1 cellular context compared by ENCODE assay signal in the genomic region with DNA sequence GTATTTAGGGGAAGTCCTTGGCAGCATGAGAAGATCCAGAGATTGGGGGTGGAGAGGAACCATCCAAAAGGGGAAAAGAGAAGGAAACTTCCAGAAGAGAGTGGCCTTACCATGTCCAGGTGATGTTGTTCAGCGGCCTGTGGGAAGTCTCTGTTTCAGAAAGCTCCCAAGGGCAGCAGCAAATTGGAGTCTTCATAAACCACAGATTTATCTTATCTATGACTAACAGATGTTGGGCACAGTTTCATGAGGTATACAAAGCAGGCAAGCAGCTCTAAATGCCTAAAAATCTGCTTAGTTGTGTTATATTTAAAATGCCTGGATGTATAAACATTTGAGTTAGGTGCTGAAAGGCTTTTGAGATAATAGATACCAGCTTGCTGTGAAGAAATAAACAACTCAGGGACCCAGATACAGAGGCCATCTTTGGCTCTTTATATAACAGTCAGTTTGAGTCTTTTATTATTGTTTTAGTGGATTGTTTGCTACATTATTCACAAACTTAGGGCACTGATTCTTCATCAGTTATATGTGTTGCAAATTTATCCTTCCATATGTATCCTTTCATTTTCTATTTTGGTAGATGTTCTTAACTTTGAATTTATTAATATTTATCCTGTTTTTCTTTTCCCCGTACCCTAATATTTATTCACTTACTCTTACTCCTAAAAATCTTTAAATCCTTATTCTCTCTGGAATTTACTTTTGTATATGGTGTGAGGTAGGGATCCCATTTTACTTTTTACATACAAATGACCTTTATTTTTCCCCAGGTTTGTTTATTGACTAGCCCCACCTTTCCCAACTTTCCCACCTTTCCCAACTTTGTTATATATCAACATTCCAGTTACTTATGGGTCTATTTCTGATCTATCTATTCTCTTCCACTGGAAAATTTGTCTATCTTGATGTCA.
A peak's percentile ranks its signal among the peaks of the same experiment; 100 is the strongest.
TF ChIP-seq lines count a peak whose summit lies in the region.

No MANE protein-coding gene starts in this region.

TF ChIP-seq in K562, 482 proteins besides CTCF, POLR2A, EP300 and RAD21 (continued from another document and continues in another):
- TF ChIP-seq USF1 (CRISPR knock-in tag; IDR thresholded peaks at IDR 0.05) (no peak), MITF (IDR thresholded peaks at IDR 0.05) (no peak), SMARCA4 (IDR thresholded peaks at IDR 0.05) (peak; percentile 93; the same call in 1 of the 2 replicates), ZSCAN29 (IDR thresholded peaks at IDR 0.05) (no peak), SRF (CRISPR knock-in tag; IDR thresholded peaks at IDR 0.05) (no peak), TFAP4 (CRISPR knock-in tag; IDR thresholded peaks at IDR 0.05; ENCODE audit: borderline replicate concordance) (0 out of 2 replicates have a peak, but pooled peaks have one; percentile 20), SUPT5H (IDR thresholded peaks at IDR 0.05) (no peak), NCOR1 (IDR thresholded peaks at IDR 0.05) (peak; percentile 81), CREM (IDR thresholded peaks at IDR 0.05; ENCODE audit: low read depth) (no peak), EP400 (IDR thresholded peaks at IDR 0.05) (no peak; the same call in 1 of the 2 replicates), CC2D1A (IDR thresholded peaks at IDR 0.05) (peak; percentile 63; the same call in 1 of the 2 replicates), MTA2 (IDR thresholded peaks at IDR 0.05; ENCODE audit: low read depth) (peak; percentile 89), ZNF232 (CRISPR knock-in tag; IDR thresholded peaks at IDR 0.05) (no peak), RERE (CRISPR knock-in tag; IDR thresholded peaks at IDR 0.05; ENCODE audit: borderline replicate concordance) (no peak), TSHZ1 (CRISPR knock-in tag; IDR thresholded peaks at IDR 0.05) (no peak), SAFB2 (IDR thresholded peaks at IDR 0.05; ENCODE audit: borderline replicate concordance, low read depth, low read length, severe bottlenecking) (no peak), PCBP2 (IDR thresholded peaks at IDR 0.05; ENCODE audit: low read depth, low read length, poor library complexity, severe bottlenecking) (no peak), SMARCE1 (IDR thresholded peaks at IDR 0.05) (peak; percentile 95), CBFB (CRISPR knock-in tag; IDR thresholded peaks at IDR 0.05) (no peak), SMARCB1 (IDR thresholded peaks at IDR 0.05; ENCODE audit: insufficient read length, low read depth) (no peak), MYBL2 (IDR thresholded peaks at IDR 0.05; ENCODE audit: low read depth) (no peak; the same call in 1 of the 2 replicates), MYBL2 (CRISPR knock-in tag; IDR thresholded peaks at IDR 0.05; ENCODE audit: borderline replicate concordance) (no peak), ARNT (IDR thresholded peaks at IDR 0.05) (0 out of 4 replicates have a peak, but pooled peaks of 1 of the 2 experiments have one; percentile 35), GABPB1 (CRISPR knock-in tag; IDR thresholded peaks at IDR 0.05) (no peak), HCFC1 (IDR thresholded peaks at IDR 0.05; ENCODE audit: low read depth, low read length) (no peak)
- TF ChIP-seq, protein P1, sequence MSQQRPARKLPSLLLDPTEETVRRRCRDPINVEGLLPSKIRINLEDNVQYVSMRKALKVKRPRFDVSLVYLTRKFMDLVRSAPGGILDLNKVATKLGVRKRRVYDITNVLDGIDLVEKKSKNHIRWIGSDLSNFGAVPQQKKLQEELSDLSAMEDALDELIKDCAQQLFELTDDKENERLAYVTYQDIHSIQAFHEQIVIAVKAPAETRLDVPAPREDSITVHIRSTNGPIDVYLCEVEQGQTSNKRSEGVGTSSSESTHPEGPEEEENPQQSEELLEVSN (IDR thresholded peaks at IDR 0.05; ENCODE audit: borderline replicate concordance in 1 of 2, extremely low read depth in 1 of 2, insufficient read depth in 1 of 2, insufficient read length in 1 of 2, low read depth in 1 of 2, low read length in 1 of 2, poor library complexity in 1 of 2, severe bottlenecking in 1 of 2) = no peak
- TF ChIP-seq, protein P2, sequence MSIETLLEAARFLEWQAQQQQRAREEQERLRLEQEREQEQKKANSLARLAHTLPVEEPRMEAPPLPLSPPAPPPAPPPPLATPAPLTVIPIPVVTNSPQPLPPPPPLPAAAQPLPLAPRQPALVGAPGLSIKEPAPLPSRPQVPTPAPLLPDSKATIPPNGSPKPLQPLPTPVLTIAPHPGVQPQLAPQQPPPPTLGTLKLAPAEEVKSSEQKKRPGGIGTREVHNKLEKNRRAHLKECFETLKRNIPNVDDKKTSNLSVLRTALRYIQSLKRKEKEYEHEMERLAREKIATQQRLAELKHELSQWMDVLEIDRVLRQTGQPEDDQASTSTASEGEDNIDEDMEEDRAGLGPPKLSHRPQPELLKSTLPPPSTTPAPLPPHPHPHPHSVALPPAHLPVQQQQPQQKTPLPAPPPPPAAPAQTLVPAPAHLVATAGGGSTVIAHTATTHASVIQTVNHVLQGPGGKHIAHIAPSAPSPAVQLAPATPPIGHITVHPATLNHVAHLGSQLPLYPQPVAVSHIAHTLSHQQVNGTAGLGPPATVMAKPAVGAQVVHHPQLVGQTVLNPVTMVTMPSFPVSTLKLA (conservative IDR thresholded peaks at IDR 0.05) = peak in 1 of 2 experiments; percentile 45; a peak in 1 of 4 replicates
- TF ChIP-seq, protein P3, sequence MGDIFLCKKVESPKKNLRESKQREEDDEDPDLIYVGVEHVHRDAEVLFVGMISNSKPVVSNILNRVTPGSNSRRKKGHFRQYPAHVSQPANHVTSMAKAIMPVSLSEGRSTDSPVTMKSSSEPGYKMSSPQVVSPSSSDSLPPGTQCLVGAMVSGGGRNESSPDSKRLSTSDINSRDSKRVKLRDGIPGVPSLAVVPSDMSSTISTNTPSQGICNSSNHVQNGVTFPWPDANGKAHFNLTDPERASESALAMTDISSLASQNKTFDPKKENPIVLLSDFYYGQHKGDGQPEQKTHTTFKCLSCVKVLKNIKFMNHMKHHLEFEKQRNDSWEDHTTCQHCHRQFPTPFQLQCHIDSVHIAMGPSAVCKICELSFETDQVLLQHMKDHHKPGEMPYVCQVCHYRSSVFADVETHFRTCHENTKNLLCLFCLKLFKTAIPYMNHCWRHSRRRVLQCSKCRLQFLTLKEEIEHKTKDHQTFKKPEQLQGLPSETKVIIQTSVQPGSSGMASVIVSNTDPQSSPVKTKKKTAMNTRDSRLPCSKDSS (IDR thresholded peaks at IDR 0.05; ENCODE audit: low read depth, partially characterized antibody) = peak; percentile 83
- TF ChIP-seq, protein P4, sequence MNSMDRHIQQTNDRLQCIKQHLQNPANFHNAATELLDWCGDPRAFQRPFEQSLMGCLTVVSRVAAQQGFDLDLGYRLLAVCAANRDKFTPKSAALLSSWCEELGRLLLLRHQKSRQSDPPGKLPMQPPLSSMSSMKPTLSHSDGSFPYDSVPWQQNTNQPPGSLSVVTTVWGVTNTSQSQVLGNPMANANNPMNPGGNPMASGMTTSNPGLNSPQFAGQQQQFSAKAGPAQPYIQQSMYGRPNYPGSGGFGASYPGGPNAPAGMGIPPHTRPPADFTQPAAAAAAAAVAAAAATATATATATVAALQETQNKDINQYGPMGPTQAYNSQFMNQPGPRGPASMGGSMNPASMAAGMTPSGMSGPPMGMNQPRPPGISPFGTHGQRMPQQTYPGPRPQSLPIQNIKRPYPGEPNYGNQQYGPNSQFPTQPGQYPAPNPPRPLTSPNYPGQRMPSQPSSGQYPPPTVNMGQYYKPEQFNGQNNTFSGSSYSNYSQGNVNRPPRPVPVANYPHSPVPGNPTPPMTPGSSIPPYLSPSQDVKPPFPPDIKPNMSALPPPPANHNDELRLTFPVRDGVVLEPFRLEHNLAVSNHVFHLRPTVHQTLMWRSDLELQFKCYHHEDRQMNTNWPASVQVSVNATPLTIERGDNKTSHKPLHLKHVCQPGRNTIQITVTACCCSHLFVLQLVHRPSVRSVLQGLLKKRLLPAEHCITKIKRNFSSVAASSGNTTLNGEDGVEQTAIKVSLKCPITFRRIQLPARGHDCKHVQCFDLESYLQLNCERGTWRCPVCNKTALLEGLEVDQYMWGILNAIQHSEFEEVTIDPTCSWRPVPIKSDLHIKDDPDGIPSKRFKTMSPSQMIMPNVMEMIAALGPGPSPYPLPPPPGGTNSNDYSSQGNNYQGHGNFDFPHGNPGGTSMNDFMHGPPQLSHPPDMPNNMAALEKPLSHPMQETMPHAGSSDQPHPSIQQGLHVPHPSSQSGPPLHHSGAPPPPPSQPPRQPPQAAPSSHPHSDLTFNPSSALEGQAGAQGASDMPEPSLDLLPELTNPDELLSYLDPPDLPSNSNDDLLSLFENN (IDR thresholded peaks at IDR 0.05; ENCODE audit: low read depth in 2 of 2, low read length in 2 of 2) = peak in 1 of 2 experiments; percentile 79; a peak in 2 of 4 replicates
